Comparison of ENCODE assay signal across 1 cellular context in the genomic region with DNA sequence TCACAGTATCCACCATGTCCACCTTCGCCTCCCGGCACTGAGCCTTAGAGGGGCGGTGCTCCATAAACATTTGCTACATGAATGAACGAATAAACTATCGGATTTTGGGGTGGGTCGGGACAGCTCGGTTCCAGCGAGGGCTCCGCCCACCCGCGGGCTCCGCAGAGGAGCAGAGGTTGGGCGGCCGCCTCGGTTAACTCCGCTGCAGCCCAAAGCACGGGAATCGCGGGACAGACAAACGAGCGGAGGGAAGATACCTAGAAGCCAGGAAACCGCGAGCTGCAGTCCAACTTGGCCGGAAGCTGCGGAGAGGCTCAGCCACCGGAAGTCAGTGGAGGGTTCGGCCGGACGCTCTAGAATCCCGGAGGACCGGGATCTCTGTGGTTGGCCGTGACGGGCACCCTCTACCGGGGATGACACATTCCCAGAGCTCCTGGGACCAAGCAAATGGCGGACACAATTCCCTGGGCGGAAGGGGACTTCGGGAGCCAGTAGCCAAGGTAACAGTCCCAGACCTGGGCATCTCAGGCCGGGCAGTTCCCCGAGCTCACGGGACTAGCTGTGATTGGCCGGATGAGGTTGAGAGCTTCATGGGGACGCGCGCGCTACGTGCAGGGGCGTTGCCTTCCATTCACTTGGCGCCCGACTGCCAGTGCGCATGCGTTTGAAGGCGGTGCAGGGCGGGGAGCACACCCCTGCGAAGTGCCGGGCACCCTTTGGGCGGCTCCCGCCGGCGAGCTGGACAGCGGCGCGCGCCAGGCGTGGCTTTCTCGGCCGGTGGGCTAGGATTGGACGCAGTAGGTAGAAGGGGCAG.
A peak's percentile ranks its signal among the peaks of the same experiment; 100 is the strongest.
TF ChIP-seq lines count a peak whose summit lies in the region.

No MANE protein-coding gene starts in this region.

TF ChIP-seq in HepG2, 621 proteins besides CTCF, POLR2A, EP300 and RAD21 (continued from another document and continues in another):
- TF ChIP-seq USF2 (IDR thresholded peaks at IDR 0.05; ENCODE audit: low read depth, low read length) (no peak), USF2 (CRISPR knock-in tag; IDR thresholded peaks at IDR 0.05; ENCODE audit: borderline replicate concordance) (no peak), ZNF512 (CRISPR knock-in tag; IDR thresholded peaks at IDR 0.05) (no peak), CSRNP1 (CRISPR knock-in tag; IDR thresholded peaks at IDR 0.05) (no peak; the same call in 1 of the 2 replicates), ZNF557 (CRISPR knock-in tag; IDR thresholded peaks at IDR 0.05) (0 out of 2 replicates have a peak, but pooled peaks have one; percentile 37), GATA4 (IDR thresholded peaks at IDR 0.05; ENCODE audit: borderline replicate concordance, low read depth) (no peak), MED13 (CRISPR knock-in tag; IDR thresholded peaks at IDR 0.05) (no peak), SKI (IDR thresholded peaks at IDR 0.05; ENCODE audit: partially characterized antibody) (no peak), YEATS2 (CRISPR knock-in tag; IDR thresholded peaks at IDR 0.05; ENCODE audit: borderline replicate concordance) (peak; percentile 74; the same call in 1 of the 2 replicates), MTF1 (CRISPR knock-in tag; IDR thresholded peaks at IDR 0.05) (no peak), ZNF746 (CRISPR knock-in tag; IDR thresholded peaks at IDR 0.05) (no peak), JDP2 (CRISPR knock-in tag; IDR thresholded peaks at IDR 0.05; ENCODE audit: borderline replicate concordance) (no peak), CAMTA2 (CRISPR knock-in tag; IDR thresholded peaks at IDR 0.05; ENCODE audit: borderline replicate concordance) (no peak), ATF3 (CRISPR knock-in tag; IDR thresholded peaks at IDR 0.05) (no peak), NFRKB (IDR thresholded peaks at IDR 0.05) (no peak), ZBTB33 (CRISPR knock-in tag; IDR thresholded peaks at IDR 0.05) (no peak), BRF2 (CRISPR knock-in tag; IDR thresholded peaks at IDR 0.05) (no peak), ZFP62 (CRISPR knock-in tag; IDR thresholded peaks at IDR 0.05) (no peak; the same call in 1 of the 2 replicates)
- TF ChIP-seq, protein P1, sequence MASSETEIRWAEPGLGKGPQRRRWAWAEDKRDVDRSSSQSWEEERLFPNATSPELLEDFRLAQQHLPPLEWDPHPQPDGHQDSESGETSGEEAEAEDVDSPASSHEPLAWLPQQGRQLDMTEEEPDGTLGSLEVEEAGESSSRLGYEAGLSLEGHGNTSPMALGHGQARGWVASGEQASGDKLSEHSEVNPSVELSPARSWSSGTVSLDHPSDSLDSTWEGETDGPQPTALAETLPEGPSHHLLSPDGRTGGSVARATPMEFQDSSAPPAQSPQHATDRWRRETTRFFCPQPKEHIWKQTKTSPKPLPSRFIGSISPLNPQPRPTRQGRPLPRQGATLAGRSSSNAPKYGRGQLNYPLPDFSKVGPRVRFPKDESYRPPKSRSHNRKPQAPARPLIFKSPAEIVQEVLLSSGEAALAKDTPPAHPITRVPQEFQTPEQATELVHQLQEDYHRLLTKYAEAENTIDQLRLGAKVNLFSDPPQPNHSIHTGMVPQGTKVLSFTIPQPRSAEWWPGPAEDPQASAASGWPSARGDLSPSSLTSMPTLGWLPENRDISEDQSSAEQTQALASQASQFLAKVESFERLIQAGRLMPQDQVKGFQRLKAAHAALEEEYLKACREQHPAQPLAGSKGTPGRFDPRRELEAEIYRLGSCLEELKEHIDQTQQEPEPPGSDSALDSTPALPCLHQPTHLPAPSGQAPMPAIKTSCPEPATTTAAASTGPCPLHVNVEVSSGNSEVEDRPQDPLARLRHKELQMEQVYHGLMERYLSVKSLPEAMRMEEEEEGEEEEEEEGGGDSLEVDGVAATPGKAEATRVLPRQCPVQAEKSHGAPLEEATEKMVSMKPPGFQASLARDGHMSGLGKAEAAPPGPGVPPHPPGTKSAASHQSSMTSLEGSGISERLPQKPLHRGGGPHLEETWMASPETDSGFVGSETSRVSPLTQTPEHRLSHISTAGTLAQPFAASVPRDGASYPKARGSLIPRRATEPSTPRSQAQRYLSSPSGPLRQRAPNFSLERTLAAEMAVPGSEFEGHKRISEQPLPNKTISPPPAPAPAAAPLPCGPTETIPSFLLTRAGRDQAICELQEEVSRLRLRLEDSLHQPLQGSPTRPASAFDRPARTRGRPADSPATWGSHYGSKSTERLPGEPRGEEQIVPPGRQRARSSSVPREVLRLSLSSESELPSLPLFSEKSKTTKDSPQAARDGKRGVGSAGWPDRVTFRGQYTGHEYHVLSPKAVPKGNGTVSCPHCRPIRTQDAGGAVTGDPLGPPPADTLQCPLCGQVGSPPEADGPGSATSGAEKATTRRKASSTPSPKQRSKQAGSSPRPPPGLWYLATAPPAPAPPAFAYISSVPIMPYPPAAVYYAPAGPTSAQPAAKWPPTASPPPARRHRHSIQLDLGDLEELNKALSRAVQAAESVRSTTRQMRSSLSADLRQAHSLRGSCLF (CRISPR knock-in tag; IDR thresholded peaks at IDR 0.05; ENCODE audit: borderline replicate concordance): 0 out of 2 replicates have a peak, but pooled peaks have one; percentile 80
- TF ChIP-seq, protein P2, sequence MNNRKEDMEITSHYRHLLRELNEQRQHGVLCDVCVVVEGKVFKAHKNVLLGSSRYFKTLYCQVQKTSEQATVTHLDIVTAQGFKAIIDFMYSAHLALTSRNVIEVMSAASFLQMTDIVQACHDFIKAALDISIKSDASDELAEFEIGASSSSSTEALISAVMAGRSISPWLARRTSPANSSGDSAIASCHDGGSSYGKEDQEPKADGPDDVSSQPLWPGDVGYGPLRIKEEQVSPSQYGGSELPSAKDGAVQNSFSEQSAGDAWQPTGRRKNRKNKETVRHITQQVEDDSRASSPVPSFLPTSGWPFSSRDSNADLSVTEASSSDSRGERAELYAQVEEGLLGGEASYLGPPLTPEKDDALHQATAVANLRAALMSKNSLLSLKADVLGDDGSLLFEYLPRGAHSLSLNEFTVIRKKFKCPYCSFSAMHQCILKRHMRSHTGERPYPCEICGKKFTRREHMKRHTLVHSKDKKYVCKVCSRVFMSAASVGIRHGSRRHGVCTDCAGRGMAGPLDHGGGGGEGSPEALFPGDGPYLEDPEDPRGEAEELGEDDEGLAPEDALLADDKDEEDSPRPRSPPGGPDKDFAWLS (CRISPR knock-in tag; IDR thresholded peaks at IDR 0.05; ENCODE audit: borderline replicate concordance): no peak
- TF ChIP-seq, protein P3, sequence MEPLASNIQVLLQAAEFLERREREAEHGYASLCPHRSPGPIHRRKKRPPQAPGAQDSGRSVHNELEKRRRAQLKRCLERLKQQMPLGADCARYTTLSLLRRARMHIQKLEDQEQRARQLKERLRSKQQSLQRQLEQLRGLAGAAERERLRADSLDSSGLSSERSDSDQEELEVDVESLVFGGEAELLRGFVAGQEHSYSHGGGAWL (CRISPR knock-in tag; IDR thresholded peaks at IDR 0.05): no peak
- TF ChIP-seq, protein P4, sequence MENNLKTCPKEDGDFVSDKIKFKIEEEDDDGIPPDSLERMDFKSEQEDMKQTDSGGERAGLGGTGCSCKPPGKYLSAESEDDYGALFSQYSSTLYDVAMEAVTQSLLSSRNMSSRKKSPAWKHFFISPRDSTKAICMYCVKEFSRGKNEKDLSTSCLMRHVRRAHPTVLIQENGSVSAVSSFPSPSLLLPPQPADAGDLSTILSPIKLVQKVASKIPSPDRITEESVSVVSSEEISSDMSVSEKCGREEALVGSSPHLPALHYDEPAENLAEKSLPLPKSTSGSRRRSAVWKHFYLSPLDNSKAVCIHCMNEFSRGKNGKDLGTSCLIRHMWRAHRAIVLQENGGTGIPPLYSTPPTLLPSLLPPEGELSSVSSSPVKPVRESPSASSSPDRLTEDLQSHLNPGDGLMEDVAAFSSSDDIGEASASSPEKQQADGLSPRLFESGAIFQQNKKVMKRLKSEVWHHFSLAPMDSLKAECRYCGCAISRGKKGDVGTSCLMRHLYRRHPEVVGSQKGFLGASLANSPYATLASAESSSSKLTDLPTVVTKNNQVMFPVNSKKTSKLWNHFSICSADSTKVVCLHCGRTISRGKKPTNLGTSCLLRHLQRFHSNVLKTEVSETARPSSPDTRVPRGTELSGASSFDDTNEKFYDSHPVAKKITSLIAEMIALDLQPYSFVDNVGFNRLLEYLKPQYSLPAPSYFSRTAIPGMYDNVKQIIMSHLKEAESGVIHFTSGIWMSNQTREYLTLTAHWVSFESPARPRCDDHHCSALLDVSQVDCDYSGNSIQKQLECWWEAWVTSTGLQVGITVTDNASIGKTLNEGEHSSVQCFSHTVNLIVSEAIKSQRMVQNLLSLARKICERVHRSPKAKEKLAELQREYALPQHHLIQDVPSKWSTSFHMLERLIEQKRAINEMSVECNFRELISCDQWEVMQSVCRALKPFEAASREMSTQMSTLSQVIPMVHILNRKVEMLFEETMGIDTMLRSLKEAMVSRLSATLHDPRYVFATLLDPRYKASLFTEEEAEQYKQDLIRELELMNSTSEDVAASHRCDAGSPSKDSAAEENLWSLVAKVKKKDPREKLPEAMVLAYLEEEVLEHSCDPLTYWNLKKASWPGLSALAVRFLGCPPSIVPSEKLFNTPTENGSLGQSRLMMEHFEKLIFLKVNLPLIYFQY (CRISPR knock-in tag; IDR thresholded peaks at IDR 0.05; ENCODE audit: borderline replicate concordance): no peak
- TF ChIP-seq, protein P5, sequence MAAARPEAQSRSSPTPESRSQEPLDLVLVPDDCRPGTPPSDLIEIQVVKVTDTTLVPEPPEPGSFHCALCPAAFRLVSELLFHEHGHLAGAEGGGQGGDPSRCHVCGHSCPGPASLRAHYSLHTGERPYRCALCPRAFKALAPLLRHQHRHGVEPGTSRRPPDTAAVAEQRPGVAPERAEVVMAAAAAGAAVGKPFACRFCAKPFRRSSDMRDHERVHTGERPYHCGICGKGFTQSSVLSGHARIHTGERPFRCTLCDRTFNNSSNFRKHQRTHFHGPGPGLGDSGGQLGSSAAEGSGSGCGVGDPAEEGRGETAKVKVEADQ (CRISPR knock-in tag; IDR thresholded peaks at IDR 0.05; ENCODE audit: borderline replicate concordance): peak; percentile 64; the same call in 1 of the 2 replicates
- TF ChIP-seq, protein P6, sequence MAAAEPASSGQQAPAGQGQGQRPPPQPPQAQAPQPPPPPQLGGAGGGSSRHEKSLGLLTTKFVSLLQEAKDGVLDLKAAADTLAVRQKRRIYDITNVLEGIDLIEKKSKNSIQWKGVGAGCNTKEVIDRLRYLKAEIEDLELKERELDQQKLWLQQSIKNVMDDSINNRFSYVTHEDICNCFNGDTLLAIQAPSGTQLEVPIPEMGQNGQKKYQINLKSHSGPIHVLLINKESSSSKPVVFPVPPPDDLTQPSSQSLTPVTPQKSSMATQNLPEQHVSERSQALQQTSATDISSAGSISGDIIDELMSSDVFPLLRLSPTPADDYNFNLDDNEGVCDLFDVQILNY (CRISPR knock-in tag; conservative IDR thresholded peaks at IDR 0.05): no peak
